In the genomic region with DNA sequence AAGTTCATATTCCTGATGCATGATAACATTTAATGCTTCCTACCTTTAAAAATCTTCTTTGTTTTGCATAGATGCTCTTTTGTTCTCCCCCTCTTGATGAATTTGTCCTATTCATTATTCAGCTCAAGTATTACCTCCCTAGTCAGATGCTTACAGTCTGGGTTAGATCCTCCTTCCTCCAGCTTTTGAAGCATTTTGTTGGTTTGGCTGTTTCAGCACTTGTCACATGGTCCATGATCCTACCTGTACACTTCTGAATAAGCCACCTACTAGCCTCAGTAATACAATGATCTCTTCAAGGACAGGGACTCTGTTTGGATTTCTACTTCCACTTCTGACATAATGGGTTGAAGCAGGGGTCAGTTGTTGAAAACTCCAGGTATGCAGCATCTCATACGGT, we compare ENCODE assay signal across 18 cellular contexts. TPM values are rescaled to one million over a fixed set of nuclear protein-coding genes. Genes with fewer than 3 reads are reported as not detected.
DNase-seq lines count a peak whose midpoint lies in the region; ATAC-seq and TF ChIP-seq lines count a peak whose summit lies in the region.
"Had no signal": no experiment of that assay in that cellular context is flagged by ENCODE, and none has a peak within 500 bp of the region (broad histone marks: within the 10 kb centered on the region; RNA-seq: fewer than 3 reads in every experiment).

No MANE protein-coding gene starts in this region.

- peaks cover 21% of the 10 kb centered on the region for H3F3A ChIP-seq in MM.1S (ENCODE audit: insufficient read depth, low read length)

- peak overlapping the region; percentile 75 for H3K4me3 Mint-ChIP-seq in activated naive CD8-positive, alpha-beta T cell treated with anti-CD3 and anti-CD28 coated beads, Interleukin-2, amount 10 ng/mL, durations not matched to agents 7 days and 5 days
- H3K4me3 Mint-ChIP-seq in activated naive CD8-positive, alpha-beta T cell treated with anti-CD3 and anti-CD28 coated beads for 36 hours, result no peak overlapping the region

- no peaks in the 10 kb centered on the region for H4K20me1 ChIP-seq in MM.1S (ENCODE audit: insufficient read depth, low read length)

- H3K4me2 ChIP-seq in MM.1S (ENCODE audit: low read depth, low read length), result peak overlapping the region; percentile 63; the same call in 1 of the 2 replicates

- POLR2A ChIA-PET in activated naive CD8-positive, alpha-beta T cell treated with anti-CD3 and anti-CD28 coated beads, Interleukin-2, amount 10 ng/mL, durations not matched to agents 7 days and 5 days (lab: Charles Lee), result interaction anchor here (0.9 to 3.3 kb wide), 4 partner anchors 11 to 75 kb away, joined by 3 to 25 read pairs (median 6); a partner anchor contains a TSS

- peak overlapping the region; percentile 33; the same call in 1 of the 2 replicates for H3K9ac ChIP-seq in MM.1S (ENCODE audit: low read length)
- H3K9ac ChIP-seq: GM23248 had no signal

- no peaks in the 10 kb centered on the region for H3K27me3 Mint-ChIP-seq in activated naive CD8-positive, alpha-beta T cell treated with anti-CD3 and anti-CD28 coated beads, Interleukin-2, amount 10 ng/mL, durations not matched to agents 7 days and 5 days
- no peaks in the 10 kb centered on the region for H3K27me3 Mint-ChIP-seq in activated naive CD8-positive, alpha-beta T cell treated with anti-CD3 and anti-CD28 coated beads for 36 hours

- TF ChIP-seq CTCF in MM.1S (IDR thresholded peaks at IDR 0.05; ENCODE audit: low read length), result no peak

- no peak overlapping the region; the same call in 1 of the 2 replicates for H3K4me3 ChIP-seq in MM.1S (ENCODE audit: low read length)
- H3K4me3 ChIP-seq: GM23248, MG63, SK-N-MC had no signal

- no peaks in the 10 kb centered on the region for H3K9me3 Mint-ChIP-seq in activated naive CD8-positive, alpha-beta T cell treated with anti-CD3 and anti-CD28 coated beads, Interleukin-2, amount 10 ng/mL, durations not matched to agents 7 days and 5 days
- H3K9me3 Mint-ChIP-seq in activated naive CD8-positive, alpha-beta T cell treated with anti-CD3 and anti-CD28 coated beads for 36 hours, result no peaks in the 10 kb centered on the region

- peak overlapping the region; percentile 85 for H3K27ac ChIP-seq in MM.1S (ENCODE audit: low read length)
- H3K27ac ChIP-seq: GM23248 had no signal

- H2AFZ ChIP-seq in MM.1S (ENCODE audit: low read length), result 0 out of 2 replicates have a peak overlapping the region, but pooled peaks have one; percentile 42
- H2AFZ ChIP-seq: GM23248 had no signal

- H3K36me3 Mint-ChIP-seq in activated naive CD8-positive, alpha-beta T cell treated with anti-CD3 and anti-CD28 coated beads, Interleukin-2, amount 10 ng/mL, durations not matched to agents 7 days and 5 days, result peaks cover 28% of the 10 kb centered on the region
- H3K36me3 Mint-ChIP-seq in activated naive CD8-positive, alpha-beta T cell treated with anti-CD3 and anti-CD28 coated beads for 36 hours, result peaks cover 11% of the 10 kb centered on the region

- H3K4me1 ChIP-seq in MM.1S (ENCODE audit: low read length), result peaks cover 31% of the 10 kb centered on the region

- H3K9me3 ChIP-seq in MM.1S (replicated peaks; ENCODE audit: insufficient read depth, low read length), result no peaks in the 10 kb centered on the region
- H3K9me3 ChIP-seq: MG63 had no signal

- H3K27ac Mint-ChIP-seq in activated naive CD8-positive, alpha-beta T cell treated with anti-CD3 and anti-CD28 coated beads, Interleukin-2, amount 10 ng/mL, durations not matched to agents 7 days and 5 days, result peak overlapping the region; percentile 88
- H3K27ac Mint-ChIP-seq in activated naive CD8-positive, alpha-beta T cell treated with anti-CD3 and anti-CD28 coated beads for 36 hours, result no peak overlapping the region

- H3K79me2 ChIP-seq in MM.1S (ENCODE audit: low read length), result no peaks in the 10 kb centered on the region

- ATAC-seq in activated naive CD8-positive, alpha-beta T cell treated with anti-CD3 and anti-CD28 coated beads, Interleukin-2, amount 10 ng/mL, durations not matched to agents 7 days and 5 days (ENCODE audit: low read depth), result peak; percentile 60
- ATAC-seq in esophagus mucosa, result peak; percentile 26
- ATAC-seq in GM21717 (IDR thresholded peaks at IDR 0.05; ENCODE audit: unreplicated experiment), result no peak
- ATAC-seq: Right ventricle myocardium inferior had no signal

- H3K4me1 Mint-ChIP-seq in activated naive CD8-positive, alpha-beta T cell treated with anti-CD3 and anti-CD28 coated beads, Interleukin-2, amount 10 ng/mL, durations not matched to agents 7 days and 5 days, result peaks cover 27% of the 10 kb centered on the region
- peaks cover 21% of the 10 kb centered on the region for H3K4me1 Mint-ChIP-seq in activated naive CD8-positive, alpha-beta T cell treated with anti-CD3 and anti-CD28 coated beads for 36 hours

- no peaks in the 10 kb centered on the region for H3K27me3 ChIP-seq in MM.1S (replicated peaks; ENCODE audit: insufficient read depth, low read length)
- H3K27me3 ChIP-seq: MG63 had no signal

- DNase-seq in activated naive CD8-positive, alpha-beta T cell treated with anti-CD3 and anti-CD28 coated beads, Interleukin-2, amount 10 ng/mL, durations not matched to agents 7 days and 5 days, result no peak
- DNase-seq in activated naive CD8-positive, alpha-beta T cell treated with anti-CD3 and anti-CD28 coated beads for 36 hours, result no peak
- DNase-seq in MM.1S, result peak; percentile 35
- no peak for DNase-seq in NCI-H1105 treated with DMSO at 0.1 percent for 48 hours (lab: John Stamatoyannopoulos, UW)
- DNase-seq in HCEC 1CT, result no peak
- DNase-seq: EL, GM23248, Karpas-422, MG63, NCI-H1105, NCI-H1694 treated with DMSO at 0.1 percent for 48 hours, NCI-H2107, NCI-H2227 treated with DMSO at 0.1 percent for 48 hours, NCI-H524 had no signal

- H3K9me2 ChIP-seq in MM.1S (replicated peaks; ENCODE audit: insufficient read depth, low read length), result no peaks in the 10 kb centered on the region

- H3K36me3 ChIP-seq in MM.1S (replicated peaks; ENCODE audit: insufficient read depth, low read length), result no peaks in the 10 kb centered on the region

RNA-seq across cellular contexts. Expression of a gene that starts 37.4 kb away (rescaled TPM):
- 10 to 100 TPM; 48.4 to 53.0 TPM for total RNA-seq in activated naive CD8-positive, alpha-beta T cell treated with anti-CD3 and anti-CD28 coated beads, Interleukin-2, amount 10 ng/mL, durations not matched to agents 7 days and 5 days
- total RNA-seq in activated naive CD8-positive, alpha-beta T cell treated with anti-CD3 and anti-CD28 coated beads for 36 hours, result 10 to 100 TPM; 14.6 to 15.7 TPM
- 1.8 TPM for total RNA-seq in esophagus mucosa
